ENCODE assay signal across 1 cellular context in the genomic region with DNA sequence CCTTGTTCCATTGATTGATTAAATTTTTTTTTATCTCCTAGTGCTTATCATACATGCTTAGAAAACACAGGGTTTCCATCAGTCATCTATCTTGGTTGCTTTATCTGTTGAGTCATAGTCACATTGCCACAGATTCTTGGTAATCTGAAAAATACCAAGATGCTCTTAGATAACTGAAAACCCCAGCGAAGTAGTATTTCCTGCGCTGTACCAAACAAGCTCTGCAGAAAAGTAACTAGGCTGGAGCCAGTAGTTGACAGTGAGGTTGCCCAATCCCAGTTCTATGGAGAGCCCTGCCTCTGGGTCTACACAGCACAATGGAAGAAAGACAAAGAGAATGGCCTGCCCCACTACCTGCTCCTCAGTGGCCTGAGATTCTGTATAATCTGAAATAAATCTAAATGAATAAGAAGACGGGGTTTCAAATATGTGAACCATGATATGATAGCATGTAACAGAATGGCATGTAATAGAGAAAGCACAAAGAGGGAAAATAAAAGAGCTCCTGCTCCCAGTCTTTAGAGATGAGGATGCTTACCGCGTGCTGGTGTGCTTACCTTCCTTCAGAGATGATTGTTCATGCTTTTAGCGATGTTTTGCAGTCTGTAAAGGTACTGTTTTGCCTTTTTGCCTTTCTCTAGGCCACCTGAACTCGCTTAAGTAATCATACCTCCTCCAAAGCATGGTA.
A peak's percentile ranks its signal among the peaks of the same experiment; 100 is the strongest.
TF ChIP-seq lines count a peak whose summit lies in the region.

No MANE protein-coding gene starts in this region.

TF ChIP-seq in K562, 482 proteins besides CTCF, POLR2A, EP300 and RAD21 (continued from another document and continues in another):
- TF ChIP-seq, protein P1, sequence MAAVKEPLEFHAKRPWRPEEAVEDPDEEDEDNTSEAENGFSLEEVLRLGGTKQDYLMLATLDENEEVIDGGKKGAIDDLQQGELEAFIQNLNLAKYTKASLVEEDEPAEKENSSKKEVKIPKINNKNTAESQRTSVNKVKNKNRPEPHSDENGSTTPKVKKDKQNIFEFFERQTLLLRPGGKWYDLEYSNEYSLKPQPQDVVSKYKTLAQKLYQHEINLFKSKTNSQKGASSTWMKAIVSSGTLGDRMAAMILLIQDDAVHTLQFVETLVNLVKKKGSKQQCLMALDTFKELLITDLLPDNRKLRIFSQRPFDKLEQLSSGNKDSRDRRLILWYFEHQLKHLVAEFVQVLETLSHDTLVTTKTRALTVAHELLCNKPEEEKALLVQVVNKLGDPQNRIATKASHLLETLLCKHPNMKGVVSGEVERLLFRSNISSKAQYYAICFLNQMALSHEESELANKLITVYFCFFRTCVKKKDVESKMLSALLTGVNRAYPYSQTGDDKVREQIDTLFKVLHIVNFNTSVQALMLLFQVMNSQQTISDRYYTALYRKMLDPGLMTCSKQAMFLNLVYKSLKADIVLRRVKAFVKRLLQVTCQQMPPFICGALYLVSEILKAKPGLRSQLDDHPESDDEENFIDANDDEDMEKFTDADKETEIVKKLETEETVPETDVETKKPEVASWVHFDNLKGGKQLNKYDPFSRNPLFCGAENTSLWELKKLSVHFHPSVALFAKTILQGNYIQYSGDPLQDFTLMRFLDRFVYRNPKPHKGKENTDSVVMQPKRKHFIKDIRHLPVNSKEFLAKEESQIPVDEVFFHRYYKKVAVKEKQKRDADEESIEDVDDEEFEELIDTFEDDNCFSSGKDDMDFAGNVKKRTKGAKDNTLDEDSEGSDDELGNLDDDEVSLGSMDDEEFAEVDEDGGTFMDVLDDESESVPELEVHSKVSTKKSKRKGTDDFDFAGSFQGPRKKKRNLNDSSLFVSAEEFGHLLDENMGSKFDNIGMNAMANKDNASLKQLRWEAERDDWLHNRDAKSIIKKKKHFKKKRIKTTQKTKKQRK (IDR thresholded peaks at IDR 0.05; ENCODE audit: borderline replicate concordance, low read depth, low read length) = no peak
- TF ChIP-seq NR1H2 (CRISPR knock-in tag; IDR thresholded peaks at IDR 0.05) (no peak), BRF1 (IDR thresholded peaks at IDR 0.05; ENCODE audit: borderline replicate concordance, extremely low read depth, insufficient read length) (no peak), NCOA4 (IDR thresholded peaks at IDR 0.05; ENCODE audit: partially characterized antibody) (no peak), RBM14 (IDR thresholded peaks at IDR 0.05; ENCODE audit: borderline replicate concordance, insufficient read depth, low read depth, low read length) (no peak), HDAC2 (IDR thresholded peaks at IDR 0.05) (peak; percentile 57; the same call in 1 of the 2 replicates), C11orf30 (IDR thresholded peaks at IDR 0.05; ENCODE audit: low read depth) (peak; percentile 48; the same call in 1 of the 2 replicates), TAF7 (tag; IDR thresholded peaks at IDR 0.05) (no peak), ZNF408 (CRISPR knock-in tag; IDR thresholded peaks at IDR 0.05; ENCODE audit: low read depth) (no peak), NCOA6 (IDR thresholded peaks at IDR 0.05) (no peak), U2AF1 (optimal IDR thresholded peaks at IDR 0.05; ENCODE audit: low read depth, low read length) (no peak), RNF2 (IDR thresholded peaks at IDR 0.05) (peak; percentile 73; the same call in 1 of the 2 replicates), NR3C1 (CRISPR knock-in tag; IDR thresholded peaks at IDR 0.05) (no peak), HDGF (IDR thresholded peaks at IDR 0.05) (no peak), TRIM24 (IDR thresholded peaks at IDR 0.05) (peak in 1 of 2 experiments; percentile 46; a peak in 1 of 4 replicates), PHF20 (IDR thresholded peaks at IDR 0.05; ENCODE audit: partially characterized antibody) (no peak), CCAR2 (IDR thresholded peaks at IDR 0.05; ENCODE audit: low read depth, low read length) (no peak), FUS (optimal IDR thresholded peaks at IDR 0.05; ENCODE audit: low read depth, low read length) (no peak), ZC3H4 (CRISPR knock-in tag; IDR thresholded peaks at IDR 0.05; ENCODE audit: borderline replicate concordance) (no peak), EGR1 (conservative IDR thresholded peaks at IDR 0.05) (no peak), CBX3 (IDR thresholded peaks at IDR 0.05; ENCODE audit: borderline replicate concordance in 1 of 2, low read length in 2 of 2) (no peak), ATF7 (IDR thresholded peaks at IDR 0.05) (peak; percentile 40; the same call in 1 of the 2 replicates), ZNF24 (IDR thresholded peaks at IDR 0.05) (no peak), MCM7 (IDR thresholded peaks at IDR 0.05) (no peak), ZFX (CRISPR knock-in tag; IDR thresholded peaks at IDR 0.05) (no peak), GATA2 (CRISPR knock-in tag; IDR thresholded peaks at IDR 0.05) (no peak), ZNF217 (CRISPR knock-in tag; IDR thresholded peaks at IDR 0.05) (no peak), RFX7 (CRISPR knock-in tag; IDR thresholded peaks at IDR 0.05) (no peak), SREBF2 (CRISPR knock-in tag; IDR thresholded peaks at IDR 0.05) (no peak), BRD4 (IDR thresholded peaks at IDR 0.05) (no peak)
- TF ChIP-seq, protein P2, sequence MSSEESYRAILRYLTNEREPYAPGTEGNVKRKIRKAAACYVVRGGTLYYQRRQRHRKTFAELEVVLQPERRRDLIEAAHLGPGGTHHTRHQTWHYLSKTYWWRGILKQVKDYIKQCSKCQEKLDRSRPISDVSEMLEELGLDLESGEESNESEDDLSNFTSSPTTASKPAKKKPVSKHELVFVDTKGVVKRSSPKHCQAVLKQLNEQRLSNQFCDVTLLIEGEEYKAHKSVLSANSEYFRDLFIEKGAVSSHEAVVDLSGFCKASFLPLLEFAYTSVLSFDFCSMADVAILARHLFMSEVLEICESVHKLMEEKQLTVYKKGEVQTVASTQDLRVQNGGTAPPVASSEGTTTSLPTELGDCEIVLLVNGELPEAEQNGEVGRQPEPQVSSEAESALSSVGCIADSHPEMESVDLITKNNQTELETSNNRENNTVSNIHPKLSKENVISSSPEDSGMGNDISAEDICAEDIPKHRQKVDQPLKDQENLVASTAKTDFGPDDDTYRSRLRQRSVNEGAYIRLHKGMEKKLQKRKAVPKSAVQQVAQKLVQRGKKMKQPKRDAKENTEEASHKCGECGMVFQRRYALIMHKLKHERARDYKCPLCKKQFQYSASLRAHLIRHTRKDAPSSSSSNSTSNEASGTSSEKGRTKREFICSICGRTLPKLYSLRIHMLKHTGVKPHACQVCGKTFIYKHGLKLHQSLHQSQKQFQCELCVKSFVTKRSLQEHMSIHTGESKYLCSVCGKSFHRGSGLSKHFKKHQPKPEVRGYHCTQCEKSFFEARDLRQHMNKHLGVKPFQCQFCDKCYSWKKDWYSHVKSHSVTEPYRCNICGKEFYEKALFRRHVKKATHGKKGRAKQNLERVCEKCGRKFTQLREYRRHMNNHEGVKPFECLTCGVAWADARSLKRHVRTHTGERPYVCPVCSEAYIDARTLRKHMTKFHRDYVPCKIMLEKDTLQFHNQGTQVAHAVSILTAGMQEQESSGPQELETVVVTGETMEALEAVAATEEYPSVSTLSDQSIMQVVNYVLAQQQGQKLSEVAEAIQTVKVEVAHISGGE (CRISPR knock-in tag; IDR thresholded peaks at IDR 0.05) = no peak
- TF ChIP-seq, protein P3, sequence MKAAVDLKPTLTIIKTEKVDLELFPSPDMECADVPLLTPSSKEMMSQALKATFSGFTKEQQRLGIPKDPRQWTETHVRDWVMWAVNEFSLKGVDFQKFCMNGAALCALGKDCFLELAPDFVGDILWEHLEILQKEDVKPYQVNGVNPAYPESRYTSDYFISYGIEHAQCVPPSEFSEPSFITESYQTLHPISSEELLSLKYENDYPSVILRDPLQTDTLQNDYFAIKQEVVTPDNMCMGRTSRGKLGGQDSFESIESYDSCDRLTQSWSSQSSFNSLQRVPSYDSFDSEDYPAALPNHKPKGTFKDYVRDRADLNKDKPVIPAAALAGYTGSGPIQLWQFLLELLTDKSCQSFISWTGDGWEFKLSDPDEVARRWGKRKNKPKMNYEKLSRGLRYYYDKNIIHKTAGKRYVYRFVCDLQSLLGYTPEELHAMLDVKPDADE (conservative IDR thresholded peaks at IDR 0.05; ENCODE audit: control insufficient read depth, low read depth, low read length) = no peak
- TF ChIP-seq, protein P4, sequence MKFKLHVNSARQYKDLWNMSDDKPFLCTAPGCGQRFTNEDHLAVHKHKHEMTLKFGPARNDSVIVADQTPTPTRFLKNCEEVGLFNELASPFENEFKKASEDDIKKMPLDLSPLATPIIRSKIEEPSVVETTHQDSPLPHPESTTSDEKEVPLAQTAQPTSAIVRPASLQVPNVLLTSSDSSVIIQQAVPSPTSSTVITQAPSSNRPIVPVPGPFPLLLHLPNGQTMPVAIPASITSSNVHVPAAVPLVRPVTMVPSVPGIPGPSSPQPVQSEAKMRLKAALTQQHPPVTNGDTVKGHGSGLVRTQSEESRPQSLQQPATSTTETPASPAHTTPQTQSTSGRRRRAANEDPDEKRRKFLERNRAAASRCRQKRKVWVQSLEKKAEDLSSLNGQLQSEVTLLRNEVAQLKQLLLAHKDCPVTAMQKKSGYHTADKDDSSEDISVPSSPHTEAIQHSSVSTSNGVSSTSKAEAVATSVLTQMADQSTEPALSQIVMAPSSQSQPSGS (CRISPR knock-in tag; IDR thresholded peaks at IDR 0.05) = no peak
- TF ChIP-seq, protein P5, sequence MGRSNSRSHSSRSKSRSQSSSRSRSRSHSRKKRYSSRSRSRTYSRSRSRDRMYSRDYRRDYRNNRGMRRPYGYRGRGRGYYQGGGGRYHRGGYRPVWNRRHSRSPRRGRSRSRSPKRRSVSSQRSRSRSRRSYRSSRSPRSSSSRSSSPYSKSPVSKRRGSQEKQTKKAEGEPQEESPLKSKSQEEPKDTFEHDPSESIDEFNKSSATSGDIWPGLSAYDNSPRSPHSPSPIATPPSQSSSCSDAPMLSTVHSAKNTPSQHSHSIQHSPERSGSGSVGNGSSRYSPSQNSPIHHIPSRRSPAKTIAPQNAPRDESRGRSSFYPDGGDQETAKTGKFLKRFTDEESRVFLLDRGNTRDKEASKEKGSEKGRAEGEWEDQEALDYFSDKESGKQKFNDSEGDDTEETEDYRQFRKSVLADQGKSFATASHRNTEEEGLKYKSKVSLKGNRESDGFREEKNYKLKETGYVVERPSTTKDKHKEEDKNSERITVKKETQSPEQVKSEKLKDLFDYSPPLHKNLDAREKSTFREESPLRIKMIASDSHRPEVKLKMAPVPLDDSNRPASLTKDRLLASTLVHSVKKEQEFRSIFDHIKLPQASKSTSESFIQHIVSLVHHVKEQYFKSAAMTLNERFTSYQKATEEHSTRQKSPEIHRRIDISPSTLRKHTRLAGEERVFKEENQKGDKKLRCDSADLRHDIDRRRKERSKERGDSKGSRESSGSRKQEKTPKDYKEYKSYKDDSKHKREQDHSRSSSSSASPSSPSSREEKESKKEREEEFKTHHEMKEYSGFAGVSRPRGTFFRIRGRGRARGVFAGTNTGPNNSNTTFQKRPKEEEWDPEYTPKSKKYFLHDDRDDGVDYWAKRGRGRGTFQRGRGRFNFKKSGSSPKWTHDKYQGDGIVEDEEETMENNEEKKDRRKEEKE (IDR thresholded peaks at IDR 0.05; ENCODE audit: borderline replicate concordance in 1 of 2, control insufficient read depth in 1 of 2, low read depth in 2 of 2, low read length in 1 of 2) = no peak
- TF ChIP-seq, protein P6, sequence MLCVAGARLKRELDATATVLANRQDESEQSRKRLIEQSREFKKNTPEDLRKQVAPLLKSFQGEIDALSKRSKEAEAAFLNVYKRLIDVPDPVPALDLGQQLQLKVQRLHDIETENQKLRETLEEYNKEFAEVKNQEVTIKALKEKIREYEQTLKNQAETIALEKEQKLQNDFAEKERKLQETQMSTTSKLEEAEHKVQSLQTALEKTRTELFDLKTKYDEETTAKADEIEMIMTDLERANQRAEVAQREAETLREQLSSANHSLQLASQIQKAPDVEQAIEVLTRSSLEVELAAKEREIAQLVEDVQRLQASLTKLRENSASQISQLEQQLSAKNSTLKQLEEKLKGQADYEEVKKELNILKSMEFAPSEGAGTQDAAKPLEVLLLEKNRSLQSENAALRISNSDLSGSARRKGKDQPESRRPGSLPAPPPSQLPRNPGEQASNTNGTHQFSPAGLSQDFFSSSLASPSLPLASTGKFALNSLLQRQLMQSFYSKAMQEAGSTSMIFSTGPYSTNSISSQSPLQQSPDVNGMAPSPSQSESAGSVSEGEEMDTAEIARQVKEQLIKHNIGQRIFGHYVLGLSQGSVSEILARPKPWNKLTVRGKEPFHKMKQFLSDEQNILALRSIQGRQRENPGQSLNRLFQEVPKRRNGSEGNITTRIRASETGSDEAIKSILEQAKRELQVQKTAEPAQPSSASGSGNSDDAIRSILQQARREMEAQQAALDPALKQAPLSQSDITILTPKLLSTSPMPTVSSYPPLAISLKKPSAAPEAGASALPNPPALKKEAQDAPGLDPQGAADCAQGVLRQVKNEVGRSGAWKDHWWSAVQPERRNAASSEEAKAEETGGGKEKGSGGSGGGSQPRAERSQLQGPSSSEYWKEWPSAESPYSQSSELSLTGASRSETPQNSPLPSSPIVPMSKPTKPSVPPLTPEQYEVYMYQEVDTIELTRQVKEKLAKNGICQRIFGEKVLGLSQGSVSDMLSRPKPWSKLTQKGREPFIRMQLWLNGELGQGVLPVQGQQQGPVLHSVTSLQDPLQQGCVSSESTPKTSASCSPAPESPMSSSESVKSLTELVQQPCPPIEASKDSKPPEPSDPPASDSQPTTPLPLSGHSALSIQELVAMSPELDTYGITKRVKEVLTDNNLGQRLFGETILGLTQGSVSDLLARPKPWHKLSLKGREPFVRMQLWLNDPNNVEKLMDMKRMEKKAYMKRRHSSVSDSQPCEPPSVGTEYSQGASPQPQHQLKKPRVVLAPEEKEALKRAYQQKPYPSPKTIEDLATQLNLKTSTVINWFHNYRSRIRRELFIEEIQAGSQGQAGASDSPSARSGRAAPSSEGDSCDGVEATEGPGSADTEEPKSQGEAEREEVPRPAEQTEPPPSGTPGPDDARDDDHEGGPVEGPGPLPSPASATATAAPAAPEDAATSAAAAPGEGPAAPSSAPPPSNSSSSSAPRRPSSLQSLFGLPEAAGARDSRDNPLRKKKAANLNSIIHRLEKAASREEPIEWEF (CRISPR knock-in tag; IDR thresholded peaks at IDR 0.05) = no peak
- TF ChIP-seq, protein P7, sequence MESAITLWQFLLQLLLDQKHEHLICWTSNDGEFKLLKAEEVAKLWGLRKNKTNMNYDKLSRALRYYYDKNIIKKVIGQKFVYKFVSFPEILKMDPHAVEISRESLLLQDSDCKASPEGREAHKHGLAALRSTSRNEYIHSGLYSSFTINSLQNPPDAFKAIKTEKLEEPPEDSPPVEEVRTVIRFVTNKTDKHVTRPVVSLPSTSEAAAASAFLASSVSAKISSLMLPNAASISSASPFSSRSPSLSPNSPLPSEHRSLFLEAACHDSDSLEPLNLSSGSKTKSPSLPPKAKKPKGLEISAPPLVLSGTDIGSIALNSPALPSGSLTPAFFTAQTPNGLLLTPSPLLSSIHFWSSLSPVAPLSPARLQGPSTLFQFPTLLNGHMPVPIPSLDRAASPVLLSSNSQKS (CRISPR knock-in tag; IDR thresholded peaks at IDR 0.05) = no peak
- TF ChIP-seq, protein P8, sequence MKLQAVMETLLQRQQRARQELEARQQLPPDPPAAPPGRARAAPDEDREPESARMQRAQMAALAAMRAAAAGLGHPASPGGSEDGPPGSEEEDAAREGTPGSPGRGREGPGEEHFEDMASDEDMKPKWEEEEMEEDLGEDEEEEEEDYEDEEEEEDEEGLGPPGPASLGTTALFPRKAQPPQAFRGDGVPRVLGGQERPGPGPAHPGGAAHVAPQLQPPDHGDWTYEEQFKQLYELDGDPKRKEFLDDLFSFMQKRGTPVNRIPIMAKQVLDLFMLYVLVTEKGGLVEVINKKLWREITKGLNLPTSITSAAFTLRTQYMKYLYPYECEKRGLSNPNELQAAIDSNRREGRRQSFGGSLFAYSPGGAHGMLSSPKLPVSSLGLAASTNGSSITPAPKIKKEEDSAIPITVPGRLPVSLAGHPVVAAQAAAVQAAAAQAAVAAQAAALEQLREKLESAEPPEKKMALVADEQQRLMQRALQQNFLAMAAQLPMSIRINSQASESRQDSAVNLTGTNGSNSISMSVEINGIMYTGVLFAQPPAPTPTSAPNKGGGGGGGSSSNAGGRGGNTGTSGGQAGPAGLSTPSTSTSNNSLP (IDR thresholded peaks at IDR 0.05; ENCODE audit: borderline replicate concordance, low read depth, low read length) = 0 out of 2 replicates have a peak, but pooled peaks have one; percentile 12
